In the genomic region with DNA sequence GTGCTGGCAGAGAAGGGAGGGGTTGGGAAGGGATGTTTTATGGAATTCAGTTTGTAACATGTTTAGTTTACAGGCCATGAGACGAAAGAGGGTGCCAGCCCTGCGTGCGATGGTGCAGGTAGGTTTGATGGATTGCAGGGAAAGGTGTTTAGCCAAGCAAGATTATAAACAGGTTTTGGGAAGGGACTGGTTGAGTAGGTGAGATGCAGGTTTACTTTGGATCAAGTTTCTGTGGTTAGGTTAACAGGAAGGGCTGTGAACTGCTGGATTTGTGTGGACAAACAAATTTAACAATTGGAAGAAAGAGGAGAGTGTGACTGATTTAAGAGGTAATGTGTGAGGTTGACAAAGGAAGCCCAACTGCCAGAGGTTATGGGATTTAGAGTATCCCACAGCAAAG, we compare ENCODE assay signal across 19 cellular contexts. TPM values are rescaled to one million over a fixed set of nuclear protein-coding genes. Genes with fewer than 3 reads are reported as not detected.
DNase-seq lines count a peak whose midpoint lies in the region; TF ChIP-seq lines count a peak whose summit lies in the region.
"Had no signal": no experiment of that assay in that cellular context is flagged by ENCODE, and none has a peak within 500 bp of the region (broad histone marks: within the 10 kb centered on the region; RNA-seq: fewer than 3 reads in every experiment).

No MANE protein-coding gene starts in this region.

- H3K4me3 ChIP-seq in Peyer's patch, result no peak overlapping the region
- H3K4me3 ChIP-seq: SK-N-MC had no signal

- H3K4me1 ChIP-seq in Peyer's patch, result no peaks in the 10 kb centered on the region

- no peak for TF ChIP-seq CTCF in Peyer's patch (IDR thresholded peaks at IDR 0.05)

- no peak for TF ChIP-seq POLR2A in Peyer's patch (IDR thresholded peaks at IDR 0.05)

- no peaks in the 10 kb centered on the region for H3K9me3 ChIP-seq in Peyer's patch

- H3K27ac ChIP-seq in Peyer's patch, result no peak overlapping the region
- H3K27ac ChIP-seq: SK-N-MC had no signal

- H3K27me3 ChIP-seq in Peyer's patch, result no peaks in the 10 kb centered on the region

- DNase-seq in NCI-H345 (lab: John Stamatoyannopoulos, UW) (peak; percentile 13), NCI-H345 treated with DMSO at 0.1 percent for 48 hours (lab: John Stamatoyannopoulos, UW; ENCODE audit: unreplicated experiment) (no peak), DMS53 treated with DMSO at 0.1 percent for 48 hours (lab: John Stamatoyannopoulos, UW; ENCODE audit: unreplicated experiment) (peak; percentile 52), NCI-H510A treated with DMSO at 0.1 percent for 48 hours (lab: John Stamatoyannopoulos, UW) (peak; percentile 59), left kidney (ENCODE audit: low read depth, low spot score) (peak; percentile 5), Peyer's patch (no peak), amniotic stem cell (lab: John Stamatoyannopoulos, UW) (no peak), SKM-1 treated with dmso at 0.1 percent for 144 hours (lab: John Stamatoyannopoulos, UW; ENCODE audit: unreplicated experiment) (no peak)
- DNase-seq: KG1, NCI-H1092 treated with DMSO at 0.1 percent for 48 hours, NCI-H1436 treated with DMSO at 0.1 percent for 48 hours, NCI-H1930, NCI-H69, OCI-M1, RPMI8226, SHP77 treated with DMSO at 0.1 percent for 48 hours, T-helper 2 cell had no signal

- no peaks in the 10 kb centered on the region for H3K36me3 ChIP-seq in Peyer's patch

RNA-seq across cellular contexts. Expression of gene GPX3, which starts 32.6 kb away (rescaled TPM):
- 100 to 1,000 TPM; 143 to 690 (median 479) TPM for total RNA-seq in Peyer's patch
- total RNA-seq: B cell had no signal

Comparison
In these comparisons a context has a peak if more than half of its experiments do, and no peak if none do; other contexts are left out.
1. DNase-seq: peak in NCI-H345 (single experiment), DMS53 treated with DMSO at 0.1 percent for 48 hours (single experiment), NCI-H510A treated with DMSO at 0.1 percent for 48 hours (single experiment) and left kidney (single experiment); none in NCI-H345 treated with DMSO at 0.1 percent for 48 hours (single experiment), Peyer's patch (0 of 3), amniotic stem cell (single experiment) and SKM-1 treated with dmso at 0.1 percent for 144 hours (single experiment).